ENCODE assay signal across 8 cellular contexts in the genomic region with DNA sequence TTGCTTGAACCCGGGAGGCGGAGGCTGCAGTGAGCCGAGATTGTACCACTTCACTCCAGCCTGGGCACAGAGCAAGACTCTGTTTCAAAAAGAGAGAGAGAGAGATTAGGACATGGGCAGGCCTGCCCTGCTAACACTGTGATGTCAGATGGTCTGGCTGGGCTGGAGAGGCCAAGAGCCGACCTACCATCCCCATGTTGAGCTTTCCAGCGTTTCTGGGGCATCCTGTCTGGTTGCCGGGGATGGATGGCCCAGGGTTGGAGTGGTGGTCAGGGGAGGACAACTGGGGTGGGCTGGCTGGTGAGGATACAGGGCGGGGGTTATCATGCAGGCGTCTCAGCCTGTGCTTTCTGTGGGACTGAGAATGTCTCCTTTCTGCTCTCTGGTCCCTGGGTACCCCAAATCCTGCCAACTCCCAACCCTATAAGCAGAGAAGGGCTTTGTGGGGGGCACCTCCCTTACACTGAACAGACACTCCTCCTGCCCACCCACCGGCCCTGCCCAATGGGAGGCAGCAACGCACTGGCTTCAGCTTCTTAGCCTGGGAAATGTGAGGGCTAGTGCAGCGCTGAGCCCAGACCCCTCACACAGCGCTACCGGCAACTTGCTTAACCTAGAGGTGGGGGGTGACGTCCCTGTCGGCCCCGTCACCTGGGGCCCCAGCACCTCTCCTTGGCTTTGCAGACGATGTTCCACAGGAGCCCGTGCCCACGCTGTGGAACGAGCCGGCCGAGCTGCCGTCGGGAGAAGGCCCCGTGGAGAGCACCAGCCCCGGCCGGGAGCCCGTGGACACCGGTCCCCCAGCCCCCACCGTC. TPM values are rescaled to one million over a fixed set of nuclear protein-coding genes. Genes with fewer than 3 reads are reported as not detected.
DNase-seq lines count a peak whose midpoint lies in the region; ATAC-seq and TF ChIP-seq lines count a peak whose summit lies in the region.

No MANE protein-coding gene starts in this region.

- H3K9me3 ChIP-seq in DOHH2 (ENCODE audit: control insufficient read depth, insufficient read depth, low read length) (no peaks in the 10 kb centered on the region), osteoblast (ENCODE audit: low read depth, low read length) (no peaks in the 10 kb centered on the region)

- no peak overlapping the region for H3K27ac ChIP-seq in DOHH2 (ENCODE audit: low read depth, low read length)
- no peak overlapping the region for H3K27ac ChIP-seq in osteoblast (ENCODE audit: low read depth, low read length)

- H3K79me2 ChIP-seq in DOHH2 (ENCODE audit: control insufficient read depth, low read length) (no peaks in the 10 kb centered on the region), osteoblast (ENCODE audit: insufficient read depth, low read length) (no peaks in the 10 kb centered on the region)

- peak; percentile 30 for DNase-seq in NCI-H1105 treated with DMSO at 0.1 percent for 48 hours (lab: John Stamatoyannopoulos, UW)
- DNase-seq in osteoblast (ENCODE audit: insufficient read length, low spot score, missing footprints), result peak; percentile 85
- DNase-seq in DMS153 treated with DMSO at 0.1 percent for 48 hours (lab: John Stamatoyannopoulos, UW; ENCODE audit: unreplicated experiment), result no peak
- DNase-seq in T1000 (lab: John Stamatoyannopoulos, UW), result no peak
- no peak for DNase-seq in stimulated activated naive CD4-positive, alpha-beta T cell (lab: John Stamatoyannopoulos, UW)

- peak overlapping the region; percentile 45; the same call in 1 of the 2 replicates for H3K4me3 ChIP-seq in DOHH2 (ENCODE audit: low read length)
- no peak overlapping the region for H3K4me3 ChIP-seq in osteoblast (ENCODE audit: insufficient read depth, low read length)

- TF ChIP-seq CTCF in DOHH2 (IDR thresholded peaks at IDR 0.05; ENCODE audit: low read depth, low read length, poor library complexity, severe bottlenecking), result no peak
- TF ChIP-seq CTCF in osteoblast (IDR thresholded peaks at IDR 0.05; ENCODE audit: extremely low read depth, low read depth, low read length), result no peak

- no peaks in the 10 kb centered on the region for H4K20me1 ChIP-seq in DOHH2 (ENCODE audit: control insufficient read depth, insufficient read depth, low read depth, low read length)
- no peaks in the 10 kb centered on the region for H4K20me1 ChIP-seq in osteoblast (ENCODE audit: insufficient read depth, low read length)

- H3F3A ChIP-seq in DOHH2 (ENCODE audit: control insufficient read depth, insufficient read depth), result no peaks in the 10 kb centered on the region

- H3K4me2 ChIP-seq in DOHH2 (ENCODE audit: low read length) (peak overlapping the region; percentile 46; the same call in 1 of the 2 replicates), osteoblast (ENCODE audit: insufficient read depth, low read length) (peak overlapping the region; percentile 28)

- ATAC-seq in esophagus mucosa (peak; percentile 2), HG02870 (IDR thresholded peaks at IDR 0.05; ENCODE audit: unreplicated experiment) (no peak)

- H3K36me3 ChIP-seq in DOHH2 (ENCODE audit: control insufficient read depth, low read length) (no peaks in the 10 kb centered on the region), osteoblast (ENCODE audit: insufficient read depth, low read length) (no peaks in the 10 kb centered on the region)

- H3K4me1 ChIP-seq in DOHH2 (ENCODE audit: control insufficient read depth, low read length) (peaks cover 8% of the 10 kb centered on the region), osteoblast (ENCODE audit: insufficient read depth, low read length) (no peaks in the 10 kb centered on the region)

- no peak overlapping the region for H2AFZ ChIP-seq in osteoblast (ENCODE audit: low read length)

- peaks cover 16% of the 10 kb centered on the region for H3K27me3 ChIP-seq in DOHH2 (ENCODE audit: control insufficient read depth, low read length)
- peaks cover 6% of the 10 kb centered on the region for H3K27me3 ChIP-seq in osteoblast (ENCODE audit: insufficient read depth, low read length)

- no peaks in the 10 kb centered on the region for H3K9me2 ChIP-seq in DOHH2 (replicated peaks; ENCODE audit: control insufficient read depth, low read length)

RNA-seq across cellular contexts. Expression of a gene that starts 5.4 kb away (rescaled TPM):
- total RNA-seq in esophagus mucosa, result 1.8 TPM
- total RNA-seq in osteoblast, result 0.72 and 0.88 TPM in 2 replicates

Comparison
In these comparisons a context has a peak if more than half of its experiments do, and no peak if none do; other contexts are left out.
1. DNase-seq: peak in NCI-H1105 treated with DMSO at 0.1 percent for 48 hours (single experiment) and osteoblast (single experiment); none in DMS153 treated with DMSO at 0.1 percent for 48 hours (single experiment), T1000 (single experiment) and stimulated activated naive CD4-positive, alpha-beta T cell (0 of 6).